In the genomic region with DNA sequence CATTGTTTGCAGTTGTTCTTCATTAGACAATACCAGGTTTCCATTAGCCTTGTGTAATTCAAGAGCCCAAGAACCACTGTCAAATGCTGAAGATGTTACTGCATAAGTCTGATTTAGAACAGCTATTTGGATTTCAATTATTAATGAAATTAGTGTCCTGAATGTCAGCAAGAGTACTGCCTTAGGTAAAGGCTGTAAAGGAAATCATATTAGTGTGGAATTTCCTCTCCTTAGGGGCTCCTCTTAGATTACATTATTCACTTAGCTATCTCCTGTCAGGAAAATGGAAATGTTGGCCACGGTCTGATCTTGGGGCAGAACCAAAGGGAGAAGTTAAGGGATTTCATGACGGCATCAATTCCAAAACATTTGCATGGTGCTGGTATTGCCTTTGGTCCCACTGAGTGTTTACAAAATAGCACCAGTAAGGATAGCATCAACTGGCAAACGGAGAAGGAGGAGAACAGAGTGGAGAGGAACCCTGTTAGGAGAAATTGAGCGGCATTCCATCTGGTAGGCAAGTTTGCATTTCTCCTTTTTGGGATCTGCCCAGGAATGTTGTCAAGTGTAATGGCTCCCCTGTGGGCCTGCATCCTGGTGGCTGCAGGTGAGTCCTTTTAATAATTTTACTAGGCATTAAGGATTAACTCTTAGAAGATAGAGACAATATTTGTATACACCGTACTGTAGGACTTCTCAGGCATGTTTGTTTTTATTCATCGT, we compare ENCODE assay signal across 2 cellular contexts.
TF ChIP-seq lines count a peak whose summit lies in the region.

A gene with protein sequence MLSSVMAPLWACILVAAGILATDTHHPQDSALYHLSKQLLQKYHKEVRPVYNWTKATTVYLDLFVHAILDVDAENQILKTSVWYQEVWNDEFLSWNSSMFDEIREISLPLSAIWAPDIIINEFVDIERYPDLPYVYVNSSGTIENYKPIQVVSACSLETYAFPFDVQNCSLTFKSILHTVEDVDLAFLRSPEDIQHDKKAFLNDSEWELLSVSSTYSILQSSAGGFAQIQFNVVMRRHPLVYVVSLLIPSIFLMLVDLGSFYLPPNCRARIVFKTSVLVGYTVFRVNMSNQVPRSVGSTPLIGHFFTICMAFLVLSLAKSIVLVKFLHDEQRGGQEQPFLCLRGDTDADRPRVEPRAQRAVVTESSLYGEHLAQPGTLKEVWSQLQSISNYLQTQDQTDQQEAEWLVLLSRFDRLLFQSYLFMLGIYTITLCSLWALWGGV (plus strand): TSS at position 418 of the 723 bp plus-strand sequence. CDS start 138 bp downstream, at position 556.

TF ChIP-seq in H1, 55 proteins besides CTCF, POLR2A, EP300 and RAD21:
- TF ChIP-seq TEAD4 (IDR thresholded peaks at IDR 0.05; ENCODE audit: low read depth, low read length) (peak; percentile 62; the same call in 1 of the 2 replicates), SRF (IDR thresholded peaks at IDR 0.05; ENCODE audit: low read depth, low read length) (peak; percentile 16; the same call in 1 of the 2 replicates), SP1 (IDR thresholded peaks at IDR 0.05; ENCODE audit: low read depth, low read length) (no peak), SIRT6 (IDR thresholded peaks at IDR 0.05; ENCODE audit: low read length) (no peak)

TF ChIP-seq in HepG2, 621 proteins besides CTCF, POLR2A, EP300 and RAD21:
- TF ChIP-seq, protein P1, sequence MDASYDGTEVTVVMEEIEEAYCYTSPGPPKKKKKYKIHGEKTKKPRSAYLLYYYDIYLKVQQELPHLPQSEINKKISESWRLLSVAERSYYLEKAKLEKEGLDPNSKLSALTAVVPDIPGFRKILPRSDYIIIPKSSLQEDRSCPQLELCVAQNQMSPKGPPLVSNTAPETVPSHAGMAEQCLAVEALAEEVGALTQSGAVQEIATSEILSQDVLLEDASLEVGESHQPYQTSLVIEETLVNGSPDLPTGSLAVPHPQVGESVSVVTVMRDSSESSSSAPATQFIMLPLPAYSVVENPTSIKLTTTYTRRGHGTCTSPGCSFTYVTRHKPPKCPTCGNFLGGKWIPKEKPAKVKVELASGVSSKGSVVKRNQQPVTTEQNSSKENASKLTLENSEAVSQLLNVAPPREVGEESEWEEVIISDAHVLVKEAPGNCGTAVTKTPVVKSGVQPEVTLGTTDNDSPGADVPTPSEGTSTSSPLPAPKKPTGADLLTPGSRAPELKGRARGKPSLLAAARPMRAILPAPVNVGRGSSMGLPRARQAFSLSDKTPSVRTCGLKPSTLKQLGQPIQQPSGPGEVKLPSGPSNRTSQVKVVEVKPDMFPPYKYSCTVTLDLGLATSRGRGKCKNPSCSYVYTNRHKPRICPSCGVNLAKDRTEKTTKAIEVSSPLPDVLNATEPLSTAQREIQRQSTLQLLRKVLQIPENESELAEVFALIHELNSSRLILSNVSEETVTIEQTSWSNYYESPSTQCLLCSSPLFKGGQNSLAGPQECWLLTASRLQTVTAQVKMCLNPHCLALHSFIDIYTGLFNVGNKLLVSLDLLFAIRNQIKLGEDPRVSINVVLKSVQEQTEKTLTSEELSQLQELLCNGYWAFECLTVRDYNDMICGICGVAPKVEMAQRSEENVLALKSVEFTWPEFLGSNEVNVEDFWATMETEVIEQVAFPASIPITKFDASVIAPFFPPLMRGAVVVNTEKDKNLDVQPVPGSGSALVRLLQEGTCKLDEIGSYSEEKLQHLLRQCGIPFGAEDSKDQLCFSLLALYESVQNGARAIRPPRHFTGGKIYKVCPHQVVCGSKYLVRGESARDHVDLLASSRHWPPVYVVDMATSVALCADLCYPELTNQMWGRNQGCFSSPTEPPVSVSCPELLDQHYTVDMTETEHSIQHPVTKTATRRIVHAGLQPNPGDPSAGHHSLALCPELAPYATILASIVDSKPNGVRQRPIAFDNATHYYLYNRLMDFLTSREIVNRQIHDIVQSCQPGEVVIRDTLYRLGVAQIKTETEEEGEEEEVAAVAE (CRISPR knock-in tag; IDR thresholded peaks at IDR 0.05; ENCODE audit: borderline replicate concordance) = no peak
- TF ChIP-seq NR1H2 (CRISPR knock-in tag; IDR thresholded peaks at IDR 0.05; ENCODE audit: borderline replicate concordance, low read depth) = no peak
- no peak for TF ChIP-seq SP2 (CRISPR knock-in tag; IDR thresholded peaks at IDR 0.05)
- TF ChIP-seq NONO (IDR thresholded peaks at IDR 0.05) = no peak
- TF ChIP-seq NONO (CRISPR knock-in tag; conservative IDR thresholded peaks at IDR 0.05) = no peak
- TF ChIP-seq, protein P2, sequence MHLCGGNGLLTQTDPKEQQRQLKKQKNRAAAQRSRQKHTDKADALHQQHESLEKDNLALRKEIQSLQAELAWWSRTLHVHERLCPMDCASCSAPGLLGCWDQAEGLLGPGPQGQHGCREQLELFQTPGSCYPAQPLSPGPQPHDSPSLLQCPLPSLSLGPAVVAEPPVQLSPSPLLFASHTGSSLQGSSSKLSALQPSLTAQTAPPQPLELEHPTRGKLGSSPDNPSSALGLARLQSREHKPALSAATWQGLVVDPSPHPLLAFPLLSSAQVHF (CRISPR knock-in tag; IDR thresholded peaks at IDR 0.05) = no peak
- TF ChIP-seq, protein P3, sequence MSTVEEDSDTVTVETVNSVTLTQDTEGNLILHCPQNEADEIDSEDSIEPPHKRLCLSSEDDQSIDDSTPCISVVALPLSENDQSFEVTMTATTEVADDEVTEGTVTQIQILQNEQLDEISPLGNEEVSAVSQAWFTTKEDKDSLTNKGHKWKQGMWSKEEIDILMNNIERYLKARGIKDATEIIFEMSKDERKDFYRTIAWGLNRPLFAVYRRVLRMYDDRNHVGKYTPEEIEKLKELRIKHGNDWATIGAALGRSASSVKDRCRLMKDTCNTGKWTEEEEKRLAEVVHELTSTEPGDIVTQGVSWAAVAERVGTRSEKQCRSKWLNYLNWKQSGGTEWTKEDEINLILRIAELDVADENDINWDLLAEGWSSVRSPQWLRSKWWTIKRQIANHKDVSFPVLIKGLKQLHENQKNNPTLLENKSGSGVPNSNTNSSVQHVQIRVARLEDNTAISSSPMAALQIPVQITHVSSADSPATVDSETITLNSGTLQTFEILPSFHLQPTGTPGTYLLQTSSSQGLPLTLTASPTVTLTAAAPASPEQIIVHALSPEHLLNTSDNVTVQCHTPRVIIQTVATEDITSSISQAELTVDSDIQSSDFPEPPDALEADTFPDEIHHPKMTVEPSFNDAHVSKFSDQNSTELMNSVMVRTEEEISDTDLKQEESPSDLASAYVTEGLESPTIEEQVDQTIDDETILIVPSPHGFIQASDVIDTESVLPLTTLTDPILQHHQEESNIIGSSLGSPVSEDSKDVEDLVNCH (CRISPR knock-in tag; IDR thresholded peaks at IDR 0.05) = no peak
- no peak for TF ChIP-seq NFRKB (IDR thresholded peaks at IDR 0.05)
- no peak for TF ChIP-seq SOX5 (CRISPR knock-in tag; IDR thresholded peaks at IDR 0.05; ENCODE audit: borderline replicate concordance)
- no peak for TF ChIP-seq ZNF7 (CRISPR knock-in tag; IDR thresholded peaks at IDR 0.05)
- TF ChIP-seq MXI1 (IDR thresholded peaks at IDR 0.05; ENCODE audit: borderline replicate concordance, low read depth, low read length) = no peak
- no peak for TF ChIP-seq RBM22 (optimal IDR thresholded peaks at IDR 0.05; ENCODE audit: low read length)
- no peak for TF ChIP-seq KDM4B (CRISPR knock-in tag; IDR thresholded peaks at IDR 0.05)
- no peak for TF ChIP-seq ZNF282 (IDR thresholded peaks at IDR 0.05; ENCODE audit: partially characterized antibody)
- no peak for TF ChIP-seq ZFP1 (CRISPR knock-in tag; IDR thresholded peaks at IDR 0.05)
- no peak for TF ChIP-seq MAF1 (CRISPR knock-in tag; IDR thresholded peaks at IDR 0.05; ENCODE audit: borderline replicate concordance)
- no peak for TF ChIP-seq U2AF2 (IDR thresholded peaks at IDR 0.05; ENCODE audit: low read depth, low read length)
- TF ChIP-seq, protein P4, sequence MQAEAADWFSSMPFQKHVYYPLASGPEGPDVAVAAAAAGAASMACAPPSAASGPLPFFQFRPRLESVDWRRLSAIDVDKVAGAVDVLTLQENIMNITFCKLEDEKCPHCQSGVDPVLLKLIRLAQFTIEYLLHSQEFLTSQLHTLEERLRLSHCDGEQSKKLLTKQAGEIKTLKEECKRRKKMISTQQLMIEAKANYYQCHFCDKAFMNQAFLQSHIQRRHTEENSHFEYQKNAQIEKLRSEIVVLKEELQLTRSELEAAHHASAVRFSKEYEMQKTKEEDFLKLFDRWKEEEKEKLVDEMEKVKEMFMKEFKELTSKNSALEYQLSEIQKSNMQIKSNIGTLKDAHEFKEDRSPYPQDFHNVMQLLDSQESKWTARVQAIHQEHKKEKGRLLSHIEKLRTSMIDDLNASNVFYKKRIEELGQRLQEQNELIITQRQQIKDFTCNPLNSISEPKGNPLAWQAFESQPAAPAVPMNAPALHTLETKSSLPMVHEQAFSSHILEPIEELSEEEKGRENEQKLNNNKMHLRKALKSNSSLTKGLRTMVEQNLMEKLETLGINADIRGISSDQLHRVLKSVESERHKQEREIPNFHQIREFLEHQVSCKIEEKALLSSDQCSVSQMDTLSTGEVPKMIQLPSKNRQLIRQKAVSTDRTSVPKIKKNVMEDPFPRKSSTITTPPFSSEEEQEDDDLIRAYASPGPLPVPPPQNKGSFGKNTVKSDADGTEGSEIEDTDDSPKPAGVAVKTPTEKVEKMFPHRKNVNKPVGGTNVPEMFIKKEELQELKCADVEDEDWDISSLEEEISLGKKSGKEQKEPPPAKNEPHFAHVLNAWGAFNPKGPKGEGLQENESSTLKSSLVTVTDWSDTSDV (CRISPR knock-in tag; IDR thresholded peaks at IDR 0.05) = no peak
- no peak for TF ChIP-seq ZBTB42 (CRISPR knock-in tag; IDR thresholded peaks at IDR 0.05)
- TF ChIP-seq CENPX (CRISPR knock-in tag; IDR thresholded peaks at IDR 0.05) = no peak
